In the genomic region with DNA sequence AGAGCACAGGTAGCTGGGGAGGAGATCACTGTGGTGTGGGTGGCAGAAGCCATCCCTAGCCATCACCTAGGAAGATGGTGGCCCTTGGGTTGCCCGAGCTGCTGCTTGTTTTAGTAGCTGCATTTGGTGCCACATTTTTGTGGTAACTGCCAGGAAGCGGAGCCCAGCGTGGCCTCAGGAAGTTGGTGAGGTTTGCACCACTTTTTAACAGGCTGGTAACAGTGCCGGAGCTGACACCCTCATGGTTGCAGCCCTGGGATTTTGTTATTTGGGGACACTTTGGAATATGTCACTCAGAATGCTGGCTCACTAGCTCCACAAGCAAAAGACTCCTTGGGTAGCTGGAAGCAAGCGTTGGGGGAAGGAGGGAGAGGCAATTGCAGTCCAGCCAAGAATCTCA, we compare ENCODE assay signal across 10 cellular contexts. TPM values are rescaled to one million over a fixed set of nuclear protein-coding genes. Genes with fewer than 3 reads are reported as not detected.
DNase-seq lines count a peak whose midpoint lies in the region; ATAC-seq and TF ChIP-seq lines count a peak whose summit lies in the region.
"Had no signal": no experiment of that assay in that cellular context is flagged by ENCODE, and none has a peak within 500 bp of the region (broad histone marks: within the 10 kb centered on the region; RNA-seq: fewer than 3 reads in every experiment).

No MANE protein-coding gene starts in this region.

- H3K9me3 ChIP-seq in heart right ventricle, result no peaks in the 10 kb centered on the region
- H3K9me3 ChIP-seq in ascending aorta, result no peaks in the 10 kb centered on the region
- no peaks in the 10 kb centered on the region for H3K9me3 ChIP-seq in muscle layer of colon (ENCODE audit: low read length)
- H3K9me3 ChIP-seq in uterus, result no peaks in the 10 kb centered on the region

- H3K9ac ChIP-seq in muscle layer of colon (ENCODE audit: low read length), result no peak overlapping the region

- H3K4me3 ChIP-seq in heart right ventricle (no peak overlapping the region), ascending aorta (peak overlapping the region in 1 of 2 donors; percentile 14), muscle layer of colon (ENCODE audit: low read depth in 1 of 2, low read length in 2 of 2) (no peak overlapping the region), uterus (no peak overlapping the region)

- peaks cover 0 to 17% (median 0%) of the 10 kb centered on the region in 9 donors for H3K36me3 ChIP-seq in heart right ventricle
- H3K36me3 ChIP-seq in ascending aorta, result no peaks in the 10 kb centered on the region
- no peaks in the 10 kb centered on the region for H3K36me3 ChIP-seq in muscle layer of colon (ENCODE audit: insufficient read depth, low read length)
- H3K36me3 ChIP-seq in uterus, result no peaks in the 10 kb centered on the region

- DNase-seq in heart right ventricle, result no peak
- no peak for DNase-seq in Right ventricle myocardium superior
- DNase-seq in ascending aorta (ENCODE audit: low spot score in 2 of 2), result no peak
- no peak for DNase-seq in uterus
- DNase-seq in GM10266 (ENCODE audit: extremely low spot score), result no peak
- DNase-seq: activated CD4-positive, CD25-positive, alpha-beta regulatory T cell treated with anti-CD3 and anti-CD28 coated beads, Interleukin-2, amount 50 U/mL, for 72 hours; NCI-H1417 treated with DMSO at 0.1 percent for 48 hours had no signal

- intact Hi-C loops in heart right ventricle (cut with DNase I) (loop anchor here in 1 of 10 donors (5.0 kb wide), 1 partner anchor 38 kb away; no protein-coding TSS in a partner anchor), Right ventricle myocardium superior (cut with DNase I) (no loop called here), ascending aorta (cut with DNase I) (no loop called here), uterus (cut with DNase I; ENCODE audit: low total_unique reads) (no loop called here)

- no peaks in the 10 kb centered on the region for H3K27me3 ChIP-seq in heart right ventricle
- no peaks in the 10 kb centered on the region for H3K27me3 ChIP-seq in ascending aorta
- no peaks in the 10 kb centered on the region for H3K27me3 ChIP-seq in muscle layer of colon (ENCODE audit: control insufficient read depth in 1 of 2, insufficient read depth in 2 of 2, low read length in 2 of 2)
- no peaks in the 10 kb centered on the region for H3K27me3 ChIP-seq in uterus

- ATAC-seq in heart right ventricle (no peak), Right ventricle myocardium superior (ENCODE audit: poor library complexity) (no peak), GM21423 (IDR thresholded peaks at IDR 0.05; ENCODE audit: unreplicated experiment) (no peak), GM18861 (IDR thresholded peaks at IDR 0.05; ENCODE audit: unreplicated experiment) (no peak)

- peaks cover 57 to 96% (median 93%) of the 10 kb centered on the region in 9 donors for H3K4me1 ChIP-seq in heart right ventricle
- H3K4me1 ChIP-seq in ascending aorta, result peaks cover 42 to 87% of the 10 kb centered on the region in 2 donors
- H3K4me1 ChIP-seq in muscle layer of colon (ENCODE audit: insufficient read depth, low read length), result peaks cover 85% of the 10 kb centered on the region
- peaks cover 15 to 54% of the 10 kb centered on the region in 2 donors for H3K4me1 ChIP-seq in uterus

- H3K27ac ChIP-seq in heart right ventricle (peak overlapping the region; percentile 82 to 99 (median 96)), ascending aorta (peak overlapping the region; percentile 92 to 96), muscle layer of colon (ENCODE audit: low read depth, low read length) (peak overlapping the region; percentile 21), uterus (peak overlapping the region; percentile 98)

- no peak for TF ChIP-seq POLR2A in uterus (IDR thresholded peaks at IDR 0.05)

- TF ChIP-seq CTCF in heart right ventricle (IDR thresholded peaks at IDR 0.05), result no peak
- TF ChIP-seq CTCF in ascending aorta (IDR thresholded peaks at IDR 0.05), result no peak
- TF ChIP-seq CTCF in uterus (IDR thresholded peaks at IDR 0.05), result no peak
- TF ChIP-seq CTCF in GM10266 (IDR thresholded peaks at IDR 0.05; ENCODE audit: control insufficient read depth, insufficient read depth, low read depth, missing control alignments), result no peak

- WGBS in heart right ventricle, 2 donors, result 62 to 63% methylated on average over 5 of the region's 5 CpGs

RNA-seq across cellular contexts. Expression of gene ACTN4, which starts 22.1 kb away (rescaled TPM):
- total RNA-seq in heart right ventricle (100 to 1,000 TPM; 129 to 291 (median 149) TPM), Right ventricle myocardium superior (125 TPM), ascending aorta (1,036 TPM), uterus (100 to 1,000 TPM; 259 to 844 (median 429) TPM)
- 100 to 1,000 TPM in 1 of 2 donors, 10 to 100 TPM in 1; 92.4 to 189 TPM for polyA plus RNA-seq in heart right ventricle

RNA-seq across cellular contexts. Expression of gene EIF3K, which starts 50.5 kb away (rescaled TPM):
- total RNA-seq in heart right ventricle (100 to 1,000 TPM; 505 to 677 (median 631) TPM), Right ventricle myocardium superior (644 TPM), ascending aorta (696 TPM), uterus (100 to 1,000 TPM; 211 to 441 (median 246) TPM)
- polyA plus RNA-seq in heart right ventricle, result 100 to 1,000 TPM; 572 to 845 TPM

RNA-seq across cellular contexts. Expression of gene MAP4K1, which starts 51.8 kb away (rescaled TPM):
- total RNA-seq in heart right ventricle (1 to 10 TPM in 8 of 10 donors, under 1 TPM in 2; 0.52 to 9.1 (median 1.5) TPM), Right ventricle myocardium superior (1.3 TPM), ascending aorta (15.1 TPM), uterus (1 to 10 TPM in 2 of 4 donors, under 1 TPM in 1, not detected in 1; 0.55 to 4.5 (median 3.6) TPM)
- polyA plus RNA-seq in heart right ventricle, result 1 to 10 TPM in 1 of 2 donors, under 1 TPM in 1; 0.99 to 2.1 TPM

Comparison
In these comparisons a context has a peak if more than half of its experiments do, and no peak if none do; other contexts are left out.
1. H3K27ac ChIP-seq: peak in every context shown above with its lines; median percentile 98 in uterus; 96 in heart right ventricle; 94 in ascending aorta; 21 in muscle layer of colon.